8 cellular contexts compared by ENCODE assay signal in genomic region chr14:50062438-50063039, GRCh38. TPM values are rescaled to one million over a fixed set of nuclear protein-coding genes. Genes with fewer than 3 reads are reported as not detected.
DNase-seq lines count a peak whose midpoint lies in the region; TF ChIP-seq lines count a peak whose summit lies in the region.

No MANE protein-coding gene starts in this region.

- H4K20me1 ChIP-seq in BLaER1 treated with 17β-estradiol and CSF1 and Interleukin-3, amounts not matched to agents 10 nM and 100 nM = no peaks in the 10 kb centered on the region
- H4K20me1 ChIP-seq in GM23248 (ENCODE audit: insufficient read depth) (no peaks in the 10 kb centered on the region), OCI-LY7 (ENCODE audit: insufficient read depth, low read length) (no peaks in the 10 kb centered on the region)

- TF ChIP-seq CTCF in OCI-LY7 (conservative IDR thresholded peaks at IDR 0.05; ENCODE audit: low read length) = peak; percentile 62

- DNase-seq in GM23248 (peak; percentile 60), OCI-LY7 (ENCODE audit: low spot score) (peak; percentile 91), hepatic stellate cell (ENCODE audit: low spot score) (peak; percentile 74), NCI-H446 (lab: John Stamatoyannopoulos, UW) (no peak), NCI-H2196 treated with DMSO at 0.1 percent for 48 hours (lab: John Stamatoyannopoulos, UW; ENCODE audit: unreplicated experiment) (no peak)
- DNase-seq in activated T-helper 1 cell treated with anti-CD3 and anti-CD28 coated beads, Interleukin-2, amount 50 U/mL, for 16 hours (ENCODE audit: low read depth in 1 of 2, low spot score in 1 of 2) = peak; percentile 51 to 70
- peak; percentile 71 to 83 for DNase-seq in stimulated activated CD4-positive, alpha-beta T cell treated with anti-CD3 and anti-CD28 coated beads, Interleukin-2, amount 100 ng/mL, for 24 hours

- POLR2A ChIA-PET in OCI-LY7 (lab: Charles Lee) = interaction anchor here (0.7 to 3.1 kb wide), 31 partner anchors 14 to 371 kb away, joined by 3 to 21 read pairs (median 5); partner anchors contain the start of genes ARF6 and NEMF

- no peaks in the 10 kb centered on the region for H3K9me2 ChIP-seq in GM23248 (ENCODE audit: insufficient read depth)
- H3K9me2 ChIP-seq in OCI-LY7 (ENCODE audit: insufficient read depth, low read length) = no peaks in the 10 kb centered on the region

- intact Hi-C loops in OCI-LY7 (cut with micrococcal nuclease; ENCODE audit: unreplicated experiment) = loop anchor here (1.0 to 5.0 kb wide), 4 partner anchors 100 to 430 kb away; no protein-coding TSS in a partner anchor

- no peaks in the 10 kb centered on the region for H3K36me3 ChIP-seq in BLaER1 treated with 17β-estradiol and CSF1 and Interleukin-3, amounts not matched to agents 10 nM and 100 nM
- no peaks in the 10 kb centered on the region for H3K36me3 ChIP-seq in GM23248 (ENCODE audit: low read depth)
- H3K36me3 ChIP-seq in OCI-LY7 (ENCODE audit: insufficient read depth, low read length) = no peaks in the 10 kb centered on the region

- no peak overlapping the region for H2AFZ ChIP-seq in GM23248
- peak overlapping the region; percentile 66 for H2AFZ ChIP-seq in OCI-LY7 (ENCODE audit: low read length)

- in situ Hi-C loops in GM23248 (cut with MboI) = no loop called here

- peak overlapping the region; percentile 79 to 94 (median 90) for H3K9ac ChIP-seq in BLaER1 treated with 17β-estradiol and CSF1 and Interleukin-3, amounts not matched to agents 10 nM and 100 nM
- H3K9ac ChIP-seq in GM23248 = 0 out of 2 replicates have a peak overlapping the region, but pooled peaks have one; percentile 15

- BruUV-seq in OCI-LY7 (replicated peaks; lab: Mats Ljungman, UMichigan) = no TSS peak

- peak overlapping the region; percentile 88 to 99 (median 99) for H3K27ac ChIP-seq in BLaER1 treated with 17β-estradiol and CSF1 and Interleukin-3, amounts not matched to agents 10 nM and 100 nM
- no peak overlapping the region; the same call in 1 of the 2 replicates for H3K27ac ChIP-seq in GM23248
- peak overlapping the region; percentile 93 for H3K27ac ChIP-seq in OCI-LY7 (ENCODE audit: low read depth, low read length, poor library complexity, severe bottlenecking)

- peaks cover 31% of the 10 kb centered on the region for H3F3A ChIP-seq in GM23248 (ENCODE audit: insufficient read depth)

- CTCF ChIA-PET in OCI-LY7 (lab: Charles Lee; ENCODE audit: unreplicated experiment) = interaction anchor here (0.8 to 1.8 kb wide), 5 partner anchors 61 to 201 kb away, joined by 3 to 11 read pairs (median 5); no protein-coding TSS in a partner anchor

- 89 to 93% methylated on average over 7 of the region's 7 CpGs for WGBS in GM23248 (ENCODE audit: low coverage in 1 of 2, low lambda C conversion rate in 2 of 2, missing lambda C conversion rate in 2 of 2), 2 experiments

- peaks cover 53 to 98% (median 85%) of the 10 kb centered on the region in 10 experiments for H3K4me1 ChIP-seq in BLaER1 treated with 17β-estradiol and CSF1 and Interleukin-3, amounts not matched to agents 10 nM and 100 nM
- peaks cover 41% of the 10 kb centered on the region for H3K4me1 ChIP-seq in GM23248 (ENCODE audit: insufficient read depth)
- H3K4me1 ChIP-seq in OCI-LY7 (ENCODE audit: insufficient read depth, low read length, poor library complexity, severe bottlenecking) = peaks cover 59% of the 10 kb centered on the region

- H3K79me2 ChIP-seq in GM23248 (ENCODE audit: insufficient read depth) (no peaks in the 10 kb centered on the region), OCI-LY7 (ENCODE audit: insufficient read depth, low read depth, low read length) (no peaks in the 10 kb centered on the region)

- H3K9me3 ChIP-seq in BLaER1 treated with 17β-estradiol and CSF1 and Interleukin-3, amounts not matched to agents 10 nM and 100 nM (replicated peaks in 1 of 11) = no peaks in the 10 kb centered on the region
- H3K9me3 ChIP-seq in GM23248 (ENCODE audit: low read depth) (no peaks in the 10 kb centered on the region), OCI-LY7 (ENCODE audit: low read length) (no peaks in the 10 kb centered on the region)

- peak overlapping the region; percentile 80 to 97 (median 90) for H3K4me2 ChIP-seq in BLaER1 treated with 17β-estradiol and CSF1 and Interleukin-3, amounts not matched to agents 10 nM and 100 nM
- H3K4me2 ChIP-seq in GM23248 (ENCODE audit: unreplicated experiment) = no peak overlapping the region
- peak overlapping the region; percentile 80 for H3K4me2 ChIP-seq in OCI-LY7 (ENCODE audit: low read length)

- no peaks in the 10 kb centered on the region for H3K27me3 ChIP-seq in BLaER1 treated with 17β-estradiol and CSF1 and Interleukin-3, amounts not matched to agents 10 nM and 100 nM
- H3K27me3 ChIP-seq in GM23248 (replicated peaks; ENCODE audit: insufficient read depth) = no peaks in the 10 kb centered on the region

- peak overlapping the region; percentile 10 to 68 (median 54); a peak in 16 of 20 replicates for H3K4me3 ChIP-seq in BLaER1 treated with 17β-estradiol and CSF1 and Interleukin-3, amounts not matched to agents 10 nM and 100 nM
- H3K4me3 ChIP-seq in GM23248 (no peak overlapping the region), OCI-LY7 (ENCODE audit: low read depth, low read length, poor library complexity, severe bottlenecking) (peak overlapping the region; percentile 65)

RNA-seq across cellular contexts. Expression of gene VCPKMT, which starts 53.8 kb away (rescaled TPM):
- total RNA-seq in GM23248 (2014; rRNA removed; shearing (Covaris generic)) = 7.5 and 8.2 TPM in 2 replicates
- polyA plus RNA-seq in GM23248 (2016; fragmentation: Nextera tagmentation; extraction: Ambion mirVana) = 7.7 and 9.4 TPM in 2 replicates
- total RNA-seq in OCI-LY7 (2014; rRNA removed; shearing (Covaris generic)) = 13.3 and 13.5 TPM in 2 replicates
- 12.6 and 12.9 TPM in 2 replicates for total RNA-seq in OCI-LY7 (2022)

Comparison
In these comparisons a context has a peak if more than half of its experiments do, and no peak if none do; other contexts are left out.
1. DNase-seq: peak in GM23248 (single experiment), OCI-LY7 (single experiment), activated T-helper 1 cell treated with anti-CD3 and anti-CD28 coated beads, Interleukin-2, amount 50 U/mL, for 16 hours (2 of 2), hepatic stellate cell (single experiment) and stimulated activated CD4-positive, alpha-beta T cell treated with anti-CD3 and anti-CD28 coated beads, Interleukin-2, amount 100 ng/mL, for 24 hours (2 of 2); none in NCI-H446 (0 of 2) and NCI-H2196 treated with DMSO at 0.1 percent for 48 hours (single experiment).